In genomic region chr15:60819860-60820259, GRCh38 we compare ENCODE assay signal across 2 cellular contexts.
TF ChIP-seq lines count a peak whose summit lies in the region.

No MANE protein-coding gene starts in this region.

TF ChIP-seq in H1, 55 proteins besides CTCF, POLR2A, EP300 and RAD21:
- no peak for TF ChIP-seq BCL11A (IDR thresholded peaks at IDR 0.05; ENCODE audit: low read depth in 2 of 2, low read length in 2 of 2)
- TF ChIP-seq SIX5 (IDR thresholded peaks at IDR 0.05; ENCODE audit: low read depth, low read length): no peak
- TF ChIP-seq ATF2 (IDR thresholded peaks at IDR 0.05; ENCODE audit: low read length): no peak
- no peak for TF ChIP-seq TCF12 (IDR thresholded peaks at IDR 0.05; ENCODE audit: low read depth, low read length)
- TF ChIP-seq BRCA1 (IDR thresholded peaks at IDR 0.05; ENCODE audit: low read depth, low read length): no peak
- no peak for TF ChIP-seq KDM5A (IDR thresholded peaks at IDR 0.05; ENCODE audit: low read length)
TF ChIP-seq in H1: peak in this region for 0.

TF ChIP-seq in HEK293T, 16 proteins besides CTCF, POLR2A, EP300 and RAD21:
- no peak for TF ChIP-seq LEF1 (IDR thresholded peaks at IDR 0.05; ENCODE audit: borderline replicate concordance)
- TF ChIP-seq NFRKB (IDR thresholded peaks at IDR 0.05): no peak
- no peak for TF ChIP-seq FOXM1 (IDR thresholded peaks at IDR 0.05; ENCODE audit: borderline replicate concordance)
- no peak for TF ChIP-seq ZNF384 (IDR thresholded peaks at IDR 0.05)
- no peak for TF ChIP-seq TARDBP (IDR thresholded peaks at IDR 0.05)
- no peak for TF ChIP-seq ARNT (IDR thresholded peaks at IDR 0.05)
- no peak for TF ChIP-seq CTBP1 (IDR thresholded peaks at IDR 0.05; ENCODE audit: borderline replicate concordance)
- no peak for TF ChIP-seq BHLHE40 (IDR thresholded peaks at IDR 0.05; ENCODE audit: borderline replicate concordance)
- no peak for TF ChIP-seq FOXA1 (IDR thresholded peaks at IDR 0.05)
- TF ChIP-seq SP1 (IDR thresholded peaks at IDR 0.05): no peak
- no peak for TF ChIP-seq HDGF (IDR thresholded peaks at IDR 0.05; ENCODE audit: borderline replicate concordance)
- TF ChIP-seq SUZ12 (IDR thresholded peaks at IDR 0.05): no peak
- TF ChIP-seq L3MBTL2 (conservative IDR thresholded peaks at IDR 0.05): no peak
